ENCODE assay signal across 8 cellular contexts in genomic region chr2:37832590-37833197, GRCh38.
DNase-seq lines count a peak whose midpoint lies in the region; ATAC-seq, FAIRE-seq and TF ChIP-seq lines count a peak whose summit lies in the region.

No MANE protein-coding gene starts in this region.

- H3K4me1 ChIP-seq in small intestine (ENCODE audit: control insufficient read depth in 2 of 2, insufficient read depth in 1 of 2, low read depth in 1 of 2, low read length in 1 of 2) = no peaks in the 10 kb centered on the region

- no peaks in the 10 kb centered on the region for H3K27me3 ChIP-seq in small intestine (ENCODE audit: control insufficient read depth in 2 of 2, insufficient read depth in 2 of 2, low read length in 2 of 2)

- POLR2A ChIA-PET in HEK293T (lab: Yijun Ruan, JAX) = no interaction called here

- H3K27ac ChIP-seq in small intestine (ENCODE audit: low read depth in 1 of 2, low read length in 1 of 2) = no peak overlapping the region

- no peaks in the 10 kb centered on the region for H3K36me3 ChIP-seq in small intestine (ENCODE audit: control insufficient read depth in 2 of 2, insufficient read depth in 2 of 2, low read length in 2 of 2)

- 20 to 38% (median 34%) methylated on average over 3 of the region's 3 CpGs for WGBS in small intestine, 3 donors

- H3K9me3 ChIP-seq in small intestine (ENCODE audit: control insufficient read depth, low read depth) = no peaks in the 10 kb centered on the region

- CTCF ChIA-PET in HEK293T (lab: Yijun Ruan, JAX) = interaction anchor here (0.5 to 2.3 kb wide), 14 partner anchors 33 to 993 kb away, joined by 3 to 22 read pairs (median 3); no protein-coding TSS in a partner anchor

- no peak for ATAC-seq in GM21390 (IDR thresholded peaks at IDR 0.05; ENCODE audit: unreplicated experiment)

- no peak for FAIRE-seq in small intestine (lab: Jason Lieb, UNC)

- DNase-seq in DMS153 treated with DMSO at 0.1 percent for 48 hours (lab: John Stamatoyannopoulos, UW; ENCODE audit: unreplicated experiment) (peak; percentile 84), HEK293T (ENCODE audit: extremely low spot score) (peak; percentile 69), NCI-H2029 (lab: John Stamatoyannopoulos, UW) (peak; percentile 83), T-helper 22 cell (ENCODE audit: low read depth) (peak; percentile 53), anterior cingulate cortex (lab: John Stamatoyannopoulos, UW) (peak in 55 of 58 donors; percentile 6 to 82 (median 53)), hippocampal formation (lab: John Stamatoyannopoulos, UW) (peak; percentile 62 to 66), small intestine (peak; percentile 75)

- no peak overlapping the region for H3K4me3 ChIP-seq in small intestine (ENCODE audit: low read depth in 1 of 2, low read length in 2 of 2)

TF ChIP-seq in HEK293T, 16 proteins besides CTCF, POLR2A, EP300 and RAD21:
- TF ChIP-seq HDGF (IDR thresholded peaks at IDR 0.05; ENCODE audit: borderline replicate concordance) (no peak), FOXK2 (IDR thresholded peaks at IDR 0.05) (no peak), L3MBTL2 (conservative IDR thresholded peaks at IDR 0.05) (no peak), NFRKB (IDR thresholded peaks at IDR 0.05) (no peak), ZNF384 (IDR thresholded peaks at IDR 0.05) (no peak), ARNT (IDR thresholded peaks at IDR 0.05) (no peak), PKNOX1 (IDR thresholded peaks at IDR 0.05) (no peak), TARDBP (IDR thresholded peaks at IDR 0.05) (no peak), BHLHE40 (IDR thresholded peaks at IDR 0.05; ENCODE audit: borderline replicate concordance) (no peak), ELF4 (IDR thresholded peaks at IDR 0.05) (no peak), SUZ12 (IDR thresholded peaks at IDR 0.05) (no peak)
